Comparison of ENCODE assay signal across 19 cellular contexts in genomic region chr2:152507941-152508340, GRCh38.
"Had no signal": no experiment of that assay in that cellular context is flagged by ENCODE, and none has a peak within 500 bp of the region (broad histone marks: within the 10 kb centered on the region; RNA-seq: fewer than 3 reads in every experiment).

No MANE protein-coding gene starts in this region.

- H3K9me3 ChIP-seq: gastroesophageal sphincter, heart left ventricle, left lung, thyroid gland, uterus had no signal

- ATAC-seq: activated T-helper 17 cell treated with anti-CD3 and anti-CD28 coated beads, Interleukin-2, amount 50 U/mL, for 72 hours; esophagus mucosa; gastroesophageal sphincter; heart left ventricle; left lung; naive thymus-derived CD4-positive, alpha-beta T cell; stimulated activated memory B cell treated with anti-CD40 and anti-IgM and Interleukin-4, amounts not matched to agents 10 μg/mL and 1 μg/mL and 100 μg/mL, for 72 hours had no signal

- H3K9ac ChIP-seq: parathyroid adenoma had no signal

- H3K4me3 Mint-ChIP-seq: activated CD4-positive, alpha-beta memory T cell treated with anti-CD3 and anti-CD28 coated beads, Interleukin-2, amount 10 ng/mL, durations not matched to agents 7 days and 5 days; activated CD4-positive, alpha-beta T cell treated with anti-CD3 and anti-CD28 coated beads for 36 hours; activated naive CD4-positive, alpha-beta T cell treated with anti-CD3 and anti-CD28 coated beads for 36 hours; activated T-helper 17 cell treated with anti-CD3 and anti-CD28 coated beads, Interleukin-2, amount 50 U/mL, for 72 hours; memory B cell; naive thymus-derived CD4-positive, alpha-beta T cell; stimulated activated memory B cell treated with anti-CD40 and anti-IgM and Interleukin-4, amounts not matched to agents 10 μg/mL and 1 μg/mL and 100 μg/mL, for 72 hours had no signal

- H3K4me1 ChIP-seq: gastroesophageal sphincter, left lung, uterus had no signal

- H3K27ac ChIP-seq: gastroesophageal sphincter, heart left ventricle, left lung, parathyroid adenoma, thyroid gland, uterus had no signal

- H3K27me3 ChIP-seq: gastroesophageal sphincter, heart left ventricle, left lung, thyroid gland, uterus had no signal

- H3K9me3 Mint-ChIP-seq: activated CD4-positive, alpha-beta memory T cell treated with anti-CD3 and anti-CD28 coated beads, Interleukin-2, amount 10 ng/mL, durations not matched to agents 7 days and 5 days; activated naive CD4-positive, alpha-beta T cell treated with anti-CD3 and anti-CD28 coated beads for 36 hours; activated T-helper 17 cell treated with anti-CD3 and anti-CD28 coated beads, Interleukin-2, amount 50 U/mL, for 72 hours had no signal

- H3K4me1 Mint-ChIP-seq: activated T-helper 17 cell treated with anti-CD3 and anti-CD28 coated beads, Interleukin-2, amount 50 U/mL, for 72 hours; stimulated activated memory B cell treated with anti-CD40 and anti-IgM and Interleukin-4, amounts not matched to agents 10 μg/mL and 1 μg/mL and 100 μg/mL, for 72 hours had no signal

- H3K36me3 ChIP-seq: gastroesophageal sphincter, heart left ventricle, left lung, thyroid gland, uterus had no signal

- DNase-seq: activated CD4-positive, alpha-beta memory T cell treated with anti-CD3 and anti-CD28 coated beads, Interleukin-2, amount 10 ng/mL, durations not matched to agents 7 days and 5 days; activated CD4-positive, alpha-beta T cell treated with anti-CD3 and anti-CD28 coated beads for 36 hours; activated naive CD4-positive, alpha-beta T cell treated with anti-CD3 and anti-CD28 coated beads for 36 hours; activated T-cell treated with anti-CD3 and anti-CD28 coated beads, Interleukin-2, amount 50 U/mL, for 1 hour; anterior cingulate cortex; cerebellar nuclear complex; effector CD8-positive, alpha-beta T cell; heart left ventricle; left lung; naive thymus-derived CD4-positive, alpha-beta T cell; stimulated activated CD4-positive, alpha-beta T cell treated with anti-CD3 and anti-CD28 coated beads, Interleukin-4, amount 100 ng/mL, for 24 hours; thyroid gland; uterus had no signal

- H3K27ac Mint-ChIP-seq: activated CD4-positive, alpha-beta memory T cell treated with anti-CD3 and anti-CD28 coated beads, Interleukin-2, amount 10 ng/mL, durations not matched to agents 7 days and 5 days; activated CD4-positive, alpha-beta T cell treated with anti-CD3 and anti-CD28 coated beads for 36 hours; activated naive CD4-positive, alpha-beta T cell treated with anti-CD3 and anti-CD28 coated beads for 36 hours; activated T-helper 17 cell treated with anti-CD3 and anti-CD28 coated beads, Interleukin-2, amount 50 U/mL, for 72 hours; memory B cell; naive thymus-derived CD4-positive, alpha-beta T cell; stimulated activated memory B cell treated with anti-CD40 and anti-IgM and Interleukin-4, amounts not matched to agents 10 μg/mL and 1 μg/mL and 100 μg/mL, for 72 hours had no signal

- H3K4me3 ChIP-seq: gastroesophageal sphincter, heart left ventricle, left lung, thyroid gland, uterus had no signal

- H3K36me3 Mint-ChIP-seq: stimulated activated memory B cell treated with anti-CD40 and anti-IgM and Interleukin-4, amounts not matched to agents 10 μg/mL and 1 μg/mL and 100 μg/mL, for 72 hours had no signal
